Comparison of ENCODE assay signal across 1 cellular context in genomic region chr6:49919261-49919660, GRCh38.
TF ChIP-seq lines count a peak whose summit lies in the region.

No MANE protein-coding gene starts in this region.

TF ChIP-seq in GM23338, 12 proteins besides CTCF, POLR2A, EP300 and RAD21 (continued from another document):
- TF ChIP-seq, protein P1, sequence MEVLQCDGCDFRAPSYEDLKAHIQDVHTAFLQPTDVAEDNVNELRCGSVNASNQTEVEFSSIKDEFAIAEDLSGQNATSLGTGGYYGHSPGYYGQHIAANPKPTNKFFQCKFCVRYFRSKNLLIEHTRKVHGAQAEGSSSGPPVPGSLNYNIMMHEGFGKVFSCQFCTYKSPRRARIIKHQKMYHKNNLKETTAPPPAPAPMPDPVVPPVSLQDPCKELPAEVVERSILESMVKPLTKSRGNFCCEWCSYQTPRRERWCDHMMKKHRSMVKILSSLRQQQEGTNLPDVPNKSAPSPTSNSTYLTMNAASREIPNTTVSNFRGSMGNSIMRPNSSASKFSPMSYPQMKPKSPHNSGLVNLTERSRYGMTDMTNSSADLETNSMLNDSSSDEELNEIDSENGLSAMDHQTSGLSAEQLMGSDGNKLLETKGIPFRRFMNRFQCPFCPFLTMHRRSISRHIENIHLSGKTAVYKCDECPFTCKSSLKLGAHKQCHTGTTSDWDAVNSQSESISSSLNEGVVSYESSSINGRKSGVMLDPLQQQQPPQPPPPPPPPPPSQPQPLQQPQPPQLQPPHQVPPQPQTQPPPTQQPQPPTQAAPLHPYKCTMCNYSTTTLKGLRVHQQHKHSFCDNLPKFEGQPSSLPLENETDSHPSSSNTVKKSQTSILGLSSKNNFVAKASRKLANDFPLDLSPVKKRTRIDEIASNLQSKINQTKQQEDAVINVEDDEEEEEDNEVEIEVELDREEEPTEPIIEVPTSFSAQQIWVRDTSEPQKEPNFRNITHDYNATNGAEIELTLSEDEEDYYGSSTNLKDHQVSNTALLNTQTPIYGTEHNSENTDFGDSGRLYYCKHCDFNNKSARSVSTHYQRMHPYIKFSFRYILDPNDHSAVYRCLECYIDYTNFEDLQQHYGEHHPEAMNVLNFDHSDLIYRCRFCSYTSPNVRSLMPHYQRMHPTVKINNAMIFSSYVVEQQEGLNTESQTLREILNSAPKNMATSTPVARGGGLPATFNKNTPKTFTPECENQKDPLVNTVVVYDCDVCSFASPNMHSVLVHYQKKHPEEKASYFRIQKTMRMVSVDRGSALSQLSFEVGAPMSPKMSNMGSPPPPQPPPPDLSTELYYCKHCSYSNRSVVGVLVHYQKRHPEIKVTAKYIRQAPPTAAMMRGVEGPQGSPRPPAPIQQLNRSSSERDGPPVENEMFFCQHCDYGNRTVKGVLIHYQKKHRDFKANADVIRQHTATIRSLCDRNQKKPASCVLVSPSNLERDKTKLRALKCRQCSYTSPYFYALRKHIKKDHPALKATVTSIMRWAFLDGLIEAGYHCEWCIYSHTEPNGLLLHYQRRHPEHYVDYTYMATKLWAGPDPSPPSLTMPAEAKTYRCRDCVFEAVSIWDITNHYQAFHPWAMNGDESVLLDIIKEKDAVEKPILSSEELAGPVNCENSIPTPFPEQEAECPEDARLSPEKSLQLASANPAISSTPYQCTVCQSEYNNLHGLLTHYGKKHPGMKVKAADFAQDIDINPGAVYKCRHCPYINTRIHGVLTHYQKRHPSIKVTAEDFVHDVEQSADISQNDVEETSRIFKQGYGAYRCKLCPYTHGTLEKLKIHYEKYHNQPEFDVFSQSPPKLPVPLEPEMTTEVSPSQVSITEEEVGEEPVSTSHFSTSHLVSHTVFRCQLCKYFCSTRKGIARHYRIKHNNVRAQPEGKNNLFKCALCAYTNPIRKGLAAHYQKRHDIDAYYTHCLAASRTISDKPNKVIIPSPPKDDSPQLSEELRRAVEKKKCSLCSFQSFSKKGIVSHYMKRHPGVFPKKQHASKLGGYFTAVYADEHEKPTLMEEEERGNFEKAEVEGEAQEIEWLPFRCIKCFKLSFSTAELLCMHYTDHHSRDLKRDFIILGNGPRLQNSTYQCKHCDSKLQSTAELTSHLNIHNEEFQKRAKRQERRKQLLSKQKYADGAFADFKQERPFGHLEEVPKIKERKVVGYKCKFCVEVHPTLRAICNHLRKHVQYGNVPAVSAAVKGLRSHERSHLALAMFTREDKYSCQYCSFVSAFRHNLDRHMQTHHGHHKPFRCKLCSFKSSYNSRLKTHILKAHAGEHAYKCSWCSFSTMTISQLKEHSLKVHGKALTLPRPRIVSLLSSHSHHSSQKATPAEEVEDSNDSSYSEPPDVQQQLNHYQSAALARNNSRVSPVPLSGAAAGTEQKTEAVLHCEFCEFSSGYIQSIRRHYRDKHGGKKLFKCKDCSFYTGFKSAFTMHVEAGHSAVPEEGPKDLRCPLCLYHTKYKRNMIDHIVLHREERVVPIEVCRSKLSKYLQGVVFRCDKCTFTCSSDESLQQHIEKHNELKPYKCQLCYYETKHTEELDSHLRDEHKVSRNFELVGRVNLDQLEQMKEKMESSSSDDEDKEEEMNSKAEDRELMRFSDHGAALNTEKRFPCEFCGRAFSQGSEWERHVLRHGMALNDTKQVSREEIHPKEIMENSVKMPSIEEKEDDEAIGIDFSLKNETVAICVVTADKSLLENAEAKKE (CRISPR knock-in tag; IDR thresholded peaks at IDR 0.05): no peak
- TF ChIP-seq STAT1 (IDR thresholded peaks at IDR 0.05; ENCODE audit: unreplicated experiment): no peak
TF ChIP-seq in GM23338: peak in this region for 0.
